8 cellular contexts compared by ENCODE assay signal in the genomic region with DNA sequence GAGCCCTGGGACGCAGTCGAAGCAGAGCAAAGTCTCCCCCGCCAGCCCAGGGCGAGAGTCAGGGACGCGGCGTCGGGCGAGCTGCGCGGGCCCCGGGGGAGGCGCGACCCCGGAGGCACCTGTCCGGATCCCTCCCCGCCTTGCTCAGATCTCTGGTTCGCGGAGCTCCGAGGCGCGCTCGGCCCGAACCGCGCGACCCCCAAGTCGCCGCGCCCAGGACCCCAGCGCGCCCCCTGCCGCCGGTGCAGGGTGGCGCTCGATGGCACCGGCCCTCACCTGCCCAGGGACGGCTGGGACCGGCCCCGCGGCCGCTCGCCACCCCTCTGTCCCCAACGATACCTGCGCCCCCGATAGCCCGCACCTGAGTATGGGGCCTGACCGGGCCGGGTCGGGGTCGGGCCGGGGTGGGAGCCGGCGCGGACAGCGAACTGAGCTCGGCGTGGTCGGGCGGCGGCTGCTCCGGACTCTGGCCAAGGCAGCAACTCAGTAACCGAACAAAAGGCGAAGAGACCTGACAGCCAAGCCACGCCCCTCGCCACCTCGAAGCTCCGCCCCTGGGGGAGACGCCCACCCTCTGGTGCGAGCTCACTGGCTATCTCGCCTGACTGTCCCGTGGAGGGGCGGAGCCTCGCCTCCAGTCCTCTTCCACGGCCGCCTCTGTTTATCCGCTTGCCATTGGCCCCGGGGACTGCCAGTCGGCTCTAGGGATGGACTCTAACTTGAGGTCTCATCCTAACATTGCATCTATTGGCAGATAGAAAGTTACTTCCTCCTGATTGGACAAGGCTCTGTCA. TPM values are rescaled to one million over a fixed set of nuclear protein-coding genes. Genes with fewer than 3 reads are reported as not detected.
A peak's percentile ranks its signal among the peaks of the same experiment; 100 is the strongest.
DNase-seq lines count a peak whose midpoint lies in the region; ATAC-seq and TF ChIP-seq lines count a peak whose summit lies in the region.

A gene (minus strand): TSS at position 485 of the 794 bp plus-strand sequence. CDS start 14,857 bp downstream, outside the sequence.

- H3K9me3 Mint-ChIP-seq in activated naive CD8-positive, alpha-beta T cell (ENCODE audit: low read depth): no peaks in the 10 kb centered on the region

- no peak within 1 kb of the TSS for H3K27ac Mint-ChIP-seq in activated naive CD8-positive, alpha-beta T cell

- H3K27me3 Mint-ChIP-seq in activated naive CD8-positive, alpha-beta T cell: peaks cover 2% of the 10 kb centered on the region

- no peaks in the 10 kb centered on the region for H3K36me3 Mint-ChIP-seq in activated naive CD8-positive, alpha-beta T cell

- DNase-seq in DMS 273 treated with DMSO at 0.1 percent for 48 hours (lab: John Stamatoyannopoulos, UW): peak; percentile 94
- peak; percentile 82 for DNase-seq in H4 (ENCODE audit: low spot score)
- peak; percentile 99 for DNase-seq in NAMALWA (ENCODE audit: low spot score)
- peak; percentile 100 for DNase-seq in globus pallidus (ENCODE audit: low spot score)
- DNase-seq in non-pigmented ciliary epithelial cell (ENCODE audit: low read depth): peak; percentile 97
- DNase-seq in substantia nigra (lab: John Stamatoyannopoulos, UW): peak; percentile 77 to 100 (median 98)

- H3K4me1 Mint-ChIP-seq in activated naive CD8-positive, alpha-beta T cell (ENCODE audit: low read depth): peaks cover 31% of the 10 kb centered on the region

- H3K4me3 Mint-ChIP-seq in activated naive CD8-positive, alpha-beta T cell: peak within 1 kb of the TSS; percentile 75

- ATAC-seq in SK-N-SH treated with all-trans-retinoic acid at 6 μM for 48 hours: peak; percentile 100

- peak within 1 kb of the TSS; percentile 88 for H3K27ac ChIP-seq in substantia nigra (ENCODE audit: low read depth, low read length, poor library complexity, severe bottlenecking)

TF ChIP-seq in SK-N-SH treated with all-trans-retinoic acid at 6 μM for 48 hours, 23 proteins besides CTCF, POLR2A, EP300 and RAD21:
- no peak for TF ChIP-seq ZNF565 (CRISPR knock-in tag; conservative IDR thresholded peaks at IDR 0.05; ENCODE audit: low read depth)
- TF ChIP-seq PPARA (CRISPR knock-in tag; IDR thresholded peaks at IDR 0.05; ENCODE audit: borderline replicate concordance): no peak
- no peak for TF ChIP-seq ARNTL (CRISPR knock-in tag; IDR thresholded peaks at IDR 0.05; ENCODE audit: borderline replicate concordance, low read depth)
- TF ChIP-seq CSDC2 (CRISPR knock-in tag; IDR thresholded peaks at IDR 0.05): peak; percentile 97
- no peak for TF ChIP-seq ZC3H10 (CRISPR knock-in tag; IDR thresholded peaks at IDR 0.05)
- TF ChIP-seq GLIS3 (CRISPR knock-in tag; IDR thresholded peaks at IDR 0.05): peak; percentile 24; the same call in 1 of the 2 replicates
- TF ChIP-seq OSR1 (CRISPR knock-in tag; IDR thresholded peaks at IDR 0.05): no peak
- TF ChIP-seq, protein P1, sequence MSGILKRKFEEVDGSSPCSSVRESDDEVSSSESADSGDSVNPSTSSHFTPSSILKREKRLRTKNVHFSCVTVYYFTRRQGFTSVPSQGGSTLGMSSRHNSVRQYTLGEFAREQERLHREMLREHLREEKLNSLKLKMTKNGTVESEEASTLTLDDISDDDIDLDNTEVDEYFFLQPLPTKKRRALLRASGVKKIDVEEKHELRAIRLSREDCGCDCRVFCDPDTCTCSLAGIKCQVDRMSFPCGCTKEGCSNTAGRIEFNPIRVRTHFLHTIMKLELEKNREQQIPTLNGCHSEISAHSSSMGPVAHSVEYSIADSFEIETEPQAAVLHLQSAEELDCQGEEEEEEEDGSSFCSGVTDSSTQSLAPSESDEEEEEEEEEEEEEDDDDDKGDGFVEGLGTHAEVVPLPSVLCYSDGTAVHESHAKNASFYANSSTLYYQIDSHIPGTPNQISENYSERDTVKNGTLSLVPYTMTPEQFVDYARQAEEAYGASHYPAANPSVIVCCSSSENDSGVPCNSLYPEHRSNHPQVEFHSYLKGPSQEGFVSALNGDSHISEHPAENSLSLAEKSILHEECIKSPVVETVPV (CRISPR knock-in tag; IDR thresholded peaks at IDR 0.05): no peak
- peak; percentile 81; the same call in 1 of the 2 replicates for TF ChIP-seq SNAI2 (CRISPR knock-in tag; IDR thresholded peaks at IDR 0.05)
- TF ChIP-seq, protein P2, sequence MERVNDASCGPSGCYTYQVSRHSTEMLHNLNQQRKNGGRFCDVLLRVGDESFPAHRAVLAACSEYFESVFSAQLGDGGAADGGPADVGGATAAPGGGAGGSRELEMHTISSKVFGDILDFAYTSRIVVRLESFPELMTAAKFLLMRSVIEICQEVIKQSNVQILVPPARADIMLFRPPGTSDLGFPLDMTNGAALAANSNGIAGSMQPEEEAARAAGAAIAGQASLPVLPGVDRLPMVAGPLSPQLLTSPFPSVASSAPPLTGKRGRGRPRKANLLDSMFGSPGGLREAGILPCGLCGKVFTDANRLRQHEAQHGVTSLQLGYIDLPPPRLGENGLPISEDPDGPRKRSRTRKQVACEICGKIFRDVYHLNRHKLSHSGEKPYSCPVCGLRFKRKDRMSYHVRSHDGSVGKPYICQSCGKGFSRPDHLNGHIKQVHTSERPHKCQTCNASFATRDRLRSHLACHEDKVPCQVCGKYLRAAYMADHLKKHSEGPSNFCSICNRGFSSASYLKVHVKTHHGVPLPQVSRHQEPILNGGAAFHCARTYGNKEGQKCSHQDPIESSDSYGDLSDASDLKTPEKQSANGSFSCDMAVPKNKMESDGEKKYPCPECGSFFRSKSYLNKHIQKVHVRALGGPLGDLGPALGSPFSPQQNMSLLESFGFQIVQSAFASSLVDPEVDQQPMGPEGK (CRISPR knock-in tag; IDR thresholded peaks at IDR 0.05; ENCODE audit: borderline replicate concordance): no peak
- TF ChIP-seq ZFP3 (CRISPR knock-in tag; IDR thresholded peaks at IDR 0.05): peak; percentile 86
- TF ChIP-seq ISL1 (CRISPR knock-in tag; IDR thresholded peaks at IDR 0.05): no peak
- TF ChIP-seq, protein P3, sequence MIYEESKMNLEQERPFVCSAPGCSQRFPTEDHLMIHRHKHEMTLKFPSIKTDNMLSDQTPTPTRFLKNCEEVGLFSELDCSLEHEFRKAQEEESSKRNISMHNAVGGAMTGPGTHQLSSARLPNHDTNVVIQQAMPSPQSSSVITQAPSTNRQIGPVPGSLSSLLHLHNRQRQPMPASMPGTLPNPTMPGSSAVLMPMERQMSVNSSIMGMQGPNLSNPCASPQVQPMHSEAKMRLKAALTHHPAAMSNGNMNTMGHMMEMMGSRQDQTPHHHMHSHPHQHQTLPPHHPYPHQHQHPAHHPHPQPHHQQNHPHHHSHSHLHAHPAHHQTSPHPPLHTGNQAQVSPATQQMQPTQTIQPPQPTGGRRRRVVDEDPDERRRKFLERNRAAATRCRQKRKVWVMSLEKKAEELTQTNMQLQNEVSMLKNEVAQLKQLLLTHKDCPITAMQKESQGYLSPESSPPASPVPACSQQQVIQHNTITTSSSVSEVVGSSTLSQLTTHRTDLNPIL (CRISPR knock-in tag; IDR thresholded peaks at IDR 0.05; ENCODE audit: low read depth): no peak
- no peak for TF ChIP-seq ESRRG (CRISPR knock-in tag; IDR thresholded peaks at IDR 0.05)
- TF ChIP-seq BACH2 (CRISPR knock-in tag; IDR thresholded peaks at IDR 0.05; ENCODE audit: borderline replicate concordance): no peak
- no peak for TF ChIP-seq TOX (CRISPR knock-in tag; IDR thresholded peaks at IDR 0.05; ENCODE audit: borderline replicate concordance)
- no peak for TF ChIP-seq TCF4 (CRISPR knock-in tag; IDR thresholded peaks at IDR 0.05; ENCODE audit: borderline replicate concordance)
- TF ChIP-seq, protein P4, sequence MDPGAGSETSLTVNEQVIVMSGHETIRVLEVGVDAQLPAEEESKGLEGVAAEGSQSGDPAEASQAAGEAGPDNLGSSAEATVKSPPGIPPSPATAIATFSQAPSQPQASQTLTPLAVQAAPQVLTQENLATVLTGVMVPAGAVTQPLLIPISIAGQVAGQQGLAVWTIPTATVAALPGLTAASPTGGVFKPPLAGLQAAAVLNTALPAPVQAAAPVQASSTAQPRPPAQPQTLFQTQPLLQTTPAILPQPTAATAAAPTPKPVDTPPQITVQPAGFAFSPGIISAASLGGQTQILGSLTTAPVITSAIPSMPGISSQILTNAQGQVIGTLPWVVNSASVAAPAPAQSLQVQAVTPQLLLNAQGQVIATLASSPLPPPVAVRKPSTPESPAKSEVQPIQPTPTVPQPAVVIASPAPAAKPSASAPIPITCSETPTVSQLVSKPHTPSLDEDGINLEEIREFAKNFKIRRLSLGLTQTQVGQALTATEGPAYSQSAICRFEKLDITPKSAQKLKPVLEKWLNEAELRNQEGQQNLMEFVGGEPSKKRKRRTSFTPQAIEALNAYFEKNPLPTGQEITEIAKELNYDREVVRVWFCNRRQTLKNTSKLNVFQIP (CRISPR knock-in tag; IDR thresholded peaks at IDR 0.05; ENCODE audit: borderline replicate concordance, low read depth): no peak
- TF ChIP-seq, protein P5, sequence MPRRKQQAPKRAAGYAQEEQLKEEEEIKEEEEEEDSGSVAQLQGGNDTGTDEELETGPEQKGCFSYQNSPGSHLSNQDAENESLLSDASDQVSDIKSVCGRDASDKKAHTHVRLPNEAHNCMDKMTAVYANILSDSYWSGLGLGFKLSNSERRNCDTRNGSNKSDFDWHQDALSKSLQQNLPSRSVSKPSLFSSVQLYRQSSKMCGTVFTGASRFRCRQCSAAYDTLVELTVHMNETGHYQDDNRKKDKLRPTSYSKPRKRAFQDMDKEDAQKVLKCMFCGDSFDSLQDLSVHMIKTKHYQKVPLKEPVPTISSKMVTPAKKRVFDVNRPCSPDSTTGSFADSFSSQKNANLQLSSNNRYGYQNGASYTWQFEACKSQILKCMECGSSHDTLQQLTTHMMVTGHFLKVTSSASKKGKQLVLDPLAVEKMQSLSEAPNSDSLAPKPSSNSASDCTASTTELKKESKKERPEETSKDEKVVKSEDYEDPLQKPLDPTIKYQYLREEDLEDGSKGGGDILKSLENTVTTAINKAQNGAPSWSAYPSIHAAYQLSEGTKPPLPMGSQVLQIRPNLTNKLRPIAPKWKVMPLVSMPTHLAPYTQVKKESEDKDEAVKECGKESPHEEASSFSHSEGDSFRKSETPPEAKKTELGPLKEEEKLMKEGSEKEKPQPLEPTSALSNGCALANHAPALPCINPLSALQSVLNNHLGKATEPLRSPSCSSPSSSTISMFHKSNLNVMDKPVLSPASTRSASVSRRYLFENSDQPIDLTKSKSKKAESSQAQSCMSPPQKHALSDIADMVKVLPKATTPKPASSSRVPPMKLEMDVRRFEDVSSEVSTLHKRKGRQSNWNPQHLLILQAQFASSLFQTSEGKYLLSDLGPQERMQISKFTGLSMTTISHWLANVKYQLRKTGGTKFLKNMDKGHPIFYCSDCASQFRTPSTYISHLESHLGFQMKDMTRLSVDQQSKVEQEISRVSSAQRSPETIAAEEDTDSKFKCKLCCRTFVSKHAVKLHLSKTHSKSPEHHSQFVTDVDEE (CRISPR knock-in tag; IDR thresholded peaks at IDR 0.05): peak; percentile 89
- TF ChIP-seq RARB (CRISPR knock-in tag; IDR thresholded peaks at IDR 0.05): no peak

RNA-seq across cellular contexts. Expression of the gene that starts here (rescaled TPM):
- total RNA-seq in H4 (2014; rRNA removed; shearing (Covaris generic)): 5.5 and 5.9 TPM in 2 replicates

Comparison
In these comparisons a context has a peak if more than half of its experiments do, and no peak if none do; other contexts are left out.
1. Peak in every context shown above with its lines: DNase-seq, ATAC-seq and H3K27ac ChIP-seq.